Comparison of ENCODE assay signal across 9 cellular contexts in genomic region chr17:27418366-27418615, GRCh38.
"Had no signal": no experiment of that assay in that cellular context is flagged by ENCODE, and none has a peak within 500 bp of the region (broad histone marks: within the 10 kb centered on the region; RNA-seq: fewer than 3 reads in every experiment).

No MANE protein-coding gene starts in this region.

- H3K4me1 ChIP-seq: HAP-1 had no signal

- H3K4me1 Mint-ChIP-seq: H9 had no signal

- H3K4me3 Mint-ChIP-seq: GM23338, H9, HFFc6 had no signal

- H3K4me3 ChIP-seq: GM23248, GM23338, HAP-1 had no signal

- H3K9me3 ChIP-seq: HAP-1 had no signal

- DNase-seq: GM23248, GOT3, H7, H9, HCEC 1CT, HFFc6 had no signal

- H3K9me3 Mint-ChIP-seq: GM23338, H9, HFFc6 had no signal

- H3K27ac Mint-ChIP-seq: GM23338, H9, HFFc6 had no signal

- H3K36me3 ChIP-seq: HAP-1 had no signal

- H3K27ac ChIP-seq: GM23248 had no signal

- ATAC-seq: GM23338, HCT116 had no signal
